ENCODE assay signal across 22 cellular contexts in the genomic region with DNA sequence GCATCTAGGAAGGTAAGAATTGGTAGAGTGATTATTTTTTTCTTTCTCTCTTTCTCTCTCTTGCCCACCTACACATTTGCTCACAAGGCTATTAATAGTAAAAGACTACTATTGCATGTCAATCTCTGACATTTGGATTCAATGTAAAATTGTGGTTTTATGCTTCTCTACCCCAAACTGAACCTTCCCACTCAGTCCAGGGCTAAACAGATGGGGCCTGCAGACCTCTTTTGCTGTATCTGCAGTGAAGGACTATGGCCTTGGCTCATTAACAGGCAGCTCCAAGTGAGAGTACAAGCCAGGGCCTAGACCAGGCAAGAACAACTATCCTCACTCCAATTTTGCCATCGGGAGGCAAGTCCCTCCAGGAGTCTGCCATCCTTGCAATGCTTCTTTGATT.
DNase-seq lines count a peak whose midpoint lies in the region; ATAC-seq, FAIRE-seq and TF ChIP-seq lines count a peak whose summit lies in the region.
"Had no signal": no experiment of that assay in that cellular context is flagged by ENCODE, and none has a peak within 500 bp of the region (broad histone marks: within the 10 kb centered on the region; RNA-seq: fewer than 3 reads in every experiment).

No MANE protein-coding gene starts in this region.

- peak; percentile 46 for DNase-seq in GM03348 (ENCODE audit: low spot score)
- DNase-seq in NCI-H2227 treated with DMSO at 0.1 percent for 48 hours (lab: John Stamatoyannopoulos, UW), result peak; percentile 63
- no peak for DNase-seq in H1 (ENCODE audit: low read depth in 1 of 2, low spot score in 2 of 2)
- no peak for DNase-seq in neuronal stem cell (ENCODE audit: low spot score)
- no peak for DNase-seq in AG08396 (ENCODE audit: low spot score)
- no peak for DNase-seq in activated gamma-delta T cell (lab: John Stamatoyannopoulos, UW)
- DNase-seq: activated CD8-positive, alpha-beta T cell treated with anti-CD3 and anti-CD28 coated beads, Interleukin-2, amount 10 ng/mL, durations not matched to agents 7 days and 5 days; activated T-cell treated with anti-CD3 and anti-CD28 coated beads, Interleukin-2, amount 50 U/mL, for 48 hours; brain microvascular endothelial cell; cortex of kidney; DMS 273 treated with DMSO at 0.1 percent for 48 hours; Kasumi-1; mucosa of descending colon; Right ventricle myocardium superior; stimulated activated CD4-positive, alpha-beta T cell treated with anti-CD3 and anti-CD28 coated beads, Interleukin-2, amount 100 ng/mL, for 48 hours; substantia nigra; T-helper 1 cell had no signal

- H4K20me1 ChIP-seq in H1 (replicated peaks in 1 of 2; ENCODE audit: control insufficient read depth in 1 of 2, insufficient read depth in 2 of 2, low read length in 2 of 2), result no peaks in the 10 kb centered on the region

- no peak for TF ChIP-seq CTCF in H1 (IDR thresholded peaks at IDR 0.05; ENCODE audit: control extremely low read depth in 1 of 3, insufficient read depth in 1 of 3, low read depth in 1 of 3, low read length in 3 of 3)

- H2BK120ac ChIP-seq in H1 (replicated peaks; ENCODE audit: low read depth, low read length) (no peak overlapping the region), neuronal stem cell (ENCODE audit: low read depth, low read length) (no peak overlapping the region)

- ATAC-seq in GM21825 (IDR thresholded peaks at IDR 0.05; ENCODE audit: unreplicated experiment), result no peak
- ATAC-seq: activated CD8-positive, alpha-beta T cell treated with anti-CD3 and anti-CD28 coated beads, Interleukin-2, amount 10 ng/mL, durations not matched to agents 7 days and 5 days; activated naive CD4-positive, alpha-beta T cell treated with anti-CD3 and anti-CD28 coated beads, Interleukin-2, amount 50 U/mL, for 72 hours; mucosa of descending colon had no signal

- H3K27me3 ChIP-seq in H1 (replicated peaks in 1 of 4; ENCODE audit: control insufficient read depth in 3 of 4, extremely low read depth in 1 of 4, insufficient read depth in 3 of 4, low read length in 3 of 4), result no peaks in the 10 kb centered on the region
- no peaks in the 10 kb centered on the region for H3K27me3 ChIP-seq in neuronal stem cell (ENCODE audit: control insufficient read depth in 3 of 3, insufficient read depth in 3 of 3, low read depth in 1 of 3, low read length in 3 of 3)
- H3K27me3 ChIP-seq: brain microvascular endothelial cell had no signal

- no peak for FAIRE-seq in H1 (lab: Jason Lieb, UNC)
- FAIRE-seq: frontal cortex, GM12892 had no signal

- H3K4ac ChIP-seq in H1 (replicated peaks; ENCODE audit: insufficient read length, low read depth, low read length), result no peak overlapping the region
- no peak overlapping the region for H3K4ac ChIP-seq in neuronal stem cell (ENCODE audit: low read length)

- no peak overlapping the region for H3K56ac ChIP-seq in H1 (replicated peaks; ENCODE audit: insufficient read length, low read depth, low read length)

- H4K8ac ChIP-seq in H1 (ENCODE audit: extremely low read depth, insufficient read depth, low read length), result no peak overlapping the region
- no peak overlapping the region for H4K8ac ChIP-seq in neuronal stem cell (ENCODE audit: low read depth, low read length)

- H3K27ac ChIP-seq in H1 (ENCODE audit: low read depth, low read length) (no peak overlapping the region), neuronal stem cell (replicated peaks; ENCODE audit: low read length) (no peak overlapping the region)
- H3K27ac ChIP-seq: brain microvascular endothelial cell, parathyroid adenoma had no signal

- no peak for TF ChIP-seq RAD21 in H1 (IDR thresholded peaks at IDR 0.05 in 1 of 2, conservative IDR thresholded peaks at IDR 0.05 in 1 of 2; ENCODE audit: low read depth in 2 of 2, low read length in 2 of 2)

- no peak overlapping the region for H2AFZ ChIP-seq in H1 (ENCODE audit: low read length)
- H2AFZ ChIP-seq in neuronal stem cell (ENCODE audit: low read length), result peak overlapping the region; percentile 19
- H2AFZ ChIP-seq: parathyroid adenoma had no signal

- no peak overlapping the region for H2BK20ac ChIP-seq in H1 (ENCODE audit: low read length)

- H2AK5ac ChIP-seq in H1 (ENCODE audit: low read depth, low read length), result no peak overlapping the region
- no peak overlapping the region for H2AK5ac ChIP-seq in neuronal stem cell (ENCODE audit: low read depth, low read length)

- H4K5ac ChIP-seq in H1 (ENCODE audit: insufficient read length, low read depth, low read length), result peak overlapping the region; percentile 15

- no peak overlapping the region for H3K4me3 ChIP-seq in H1 (ENCODE audit: extremely low read depth in 1 of 4, insufficient read depth in 2 of 4, low read depth in 3 of 4, low read length in 4 of 4)
- no peak overlapping the region for H3K4me3 ChIP-seq in neuronal stem cell (ENCODE audit: low read length in 2 of 2)
- H3K4me3 ChIP-seq: mucosa of descending colon had no signal

- no peak overlapping the region for H3K9ac ChIP-seq in H1 (replicated peaks in 1 of 4; ENCODE audit: extremely low read depth in 1 of 4, low read depth in 3 of 4, low read length in 3 of 4)
- no peak overlapping the region for H3K9ac ChIP-seq in neuronal stem cell (ENCODE audit: low read depth, low read length, poor library complexity)
- H3K9ac ChIP-seq: parathyroid adenoma had no signal

- H3K18ac ChIP-seq in H1 (ENCODE audit: extremely low read depth, low read length) (no peak overlapping the region; the same call in 1 of the 2 replicates), neuronal stem cell (ENCODE audit: low read length) (peak overlapping the region; percentile 55)

- H3K4me1 ChIP-seq in H1 (replicated peaks in 1 of 4; ENCODE audit: control insufficient read depth in 3 of 4, insufficient read depth in 4 of 4, low read length in 3 of 4) (no peaks in the 10 kb centered on the region), neuronal stem cell (ENCODE audit: control insufficient read depth in 2 of 2, insufficient read depth in 1 of 2, low read depth in 1 of 2, low read length in 2 of 2) (peaks cover 13 to 23% of the 10 kb centered on the region in 2 donors)
- H3K4me1 ChIP-seq: parathyroid adenoma had no signal

- no peak for TF ChIP-seq EP300 in H1 (IDR thresholded peaks at IDR 0.05; ENCODE audit: borderline replicate concordance in 1 of 2, low read depth in 2 of 2, low read length in 2 of 2)

- 100% methylated on average over 1 of the region's 1 CpG; no CpG with 5 or more reads in 1 of the 2 experiments for WGBS in H1 (ENCODE audit: extremely low coverage in 1 of 2, insufficient coverage in 1 of 2, insufficient read length in 1 of 2, insufficient replicate concordance in 2 of 2, low coverage in 1 of 2, low lambda C conversion rate in 2 of 2, missing lambda C conversion rate in 1 of 2), 2 experiments
- no CpG with 5 or more reads among the region's 1 CpG for WGBS in neuronal stem cell (ENCODE audit: extremely low coverage in 2 of 2, insufficient read length in 2 of 2, insufficient replicate concordance in 1 of 2), 2 donors

- no peaks in the 10 kb centered on the region for H3K79me2 ChIP-seq in H1 (ENCODE audit: control insufficient read depth in 1 of 2, insufficient read depth in 2 of 2, low read length in 2 of 2)
- H3K79me2 ChIP-seq: parathyroid adenoma had no signal

- no peak overlapping the region for H2BK5ac ChIP-seq in H1 (ENCODE audit: low read depth, low read length)
- no peak overlapping the region for H2BK5ac ChIP-seq in neuronal stem cell (ENCODE audit: low read length)

- H3K23me2 ChIP-seq in H1 (ENCODE audit: low read depth, low read length), result no peaks in the 10 kb centered on the region

- H3K23ac ChIP-seq in H1 (ENCODE audit: insufficient read length) (no peak overlapping the region), neuronal stem cell (ENCODE audit: low read depth, low read length, poor library complexity) (no peak overlapping the region)

- H3K4me2 ChIP-seq in H1 (ENCODE audit: insufficient read depth in 1 of 2, low read depth in 2 of 2, low read length in 2 of 2), result no peak overlapping the region
- H3K4me2 ChIP-seq in neuronal stem cell (ENCODE audit: insufficient read depth, low read length, poor library complexity, severe bottlenecking), result no peak overlapping the region

- peaks cover 3 to 4% of the 10 kb centered on the region in 2 experiments; a peak in 2 of 4 replicates for H3K9me3 ChIP-seq in H1 (ENCODE audit: insufficient read depth in 2 of 2, low read depth in 1 of 2, low read length in 1 of 2)
- peaks cover 0 to 9% of the 10 kb centered on the region in 2 donors for H3K9me3 ChIP-seq in neuronal stem cell (replicated peaks in 1 of 2; ENCODE audit: control insufficient read depth in 2 of 2, insufficient read depth in 1 of 2, low read depth in 1 of 2, low read length in 2 of 2)
- H3K9me3 ChIP-seq: mucosa of descending colon had no signal

- H3K36me3 ChIP-seq in H1 (ENCODE audit: control insufficient read depth in 2 of 4, insufficient read depth in 4 of 4, low read length in 3 of 4), result no peaks in the 10 kb centered on the region
- no peaks in the 10 kb centered on the region for H3K36me3 ChIP-seq in neuronal stem cell (replicated peaks in 1 of 2; ENCODE audit: control insufficient read depth in 2 of 2, insufficient read depth in 2 of 2, low read length in 2 of 2)
- H3K36me3 ChIP-seq: brain microvascular endothelial cell had no signal

- H3K79me1 ChIP-seq in H1 (ENCODE audit: low read depth, low read length) (no peaks in the 10 kb centered on the region), neuronal stem cell (ENCODE audit: low read depth, low read length) (no peaks in the 10 kb centered on the region)

- no peak overlapping the region for H4K91ac ChIP-seq in H1 (replicated peaks; ENCODE audit: insufficient read length, low read length)
- H4K91ac ChIP-seq in neuronal stem cell (ENCODE audit: low read depth, low read length, poor library complexity), result no peak overlapping the region

- POLR2A ChIA-PET in H1 (lab: Charles Lee; ENCODE audit: partially characterized antibody), result no interaction called here

- no peak overlapping the region for H2BK12ac ChIP-seq in H1 (ENCODE audit: low read depth, low read length)
- no peak overlapping the region for H2BK12ac ChIP-seq in neuronal stem cell (ENCODE audit: low read length)

- CTCF ChIA-PET in H1 (lab: Charles Lee; ENCODE audit: partially characterized antibody), result interaction anchor here (1.0 to 2.8 kb wide), 3 partner anchors 11 to 46 kb away, joined by 3 to 15 read pairs (median 9); no protein-coding TSS in a partner anchor

- no peak overlapping the region for H2BK15ac ChIP-seq in H1 (ENCODE audit: low read length)
- no peak overlapping the region for H2BK15ac ChIP-seq in neuronal stem cell (ENCODE audit: low read length)

- H3K14ac ChIP-seq in H1 (ENCODE audit: insufficient read length) (no peak overlapping the region), neuronal stem cell (ENCODE audit: low read length) (no peak overlapping the region)

- no peak for TF ChIP-seq POLR2A in H1 (IDR thresholded peaks at IDR 0.05; ENCODE audit: control extremely low read depth in 1 of 2, low read depth in 2 of 2, low read length in 2 of 2)

TF ChIP-seq in H1, 55 proteins besides CTCF, POLR2A, EP300 and RAD21:
- TF ChIP-seq, protein P1, sequence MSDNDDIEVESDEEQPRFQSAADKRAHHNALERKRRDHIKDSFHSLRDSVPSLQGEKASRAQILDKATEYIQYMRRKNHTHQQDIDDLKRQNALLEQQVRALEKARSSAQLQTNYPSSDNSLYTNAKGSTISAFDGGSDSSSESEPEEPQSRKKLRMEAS (IDR thresholded peaks at IDR 0.05), result no peak

Comparison
In these comparisons a context has a peak if more than half of its experiments do, and no peak if none do; other contexts are left out.
1. DNase-seq: peak in GM03348 (single experiment) and NCI-H2227 treated with DMSO at 0.1 percent for 48 hours (single experiment); none in H1 (0 of 2), neuronal stem cell (single experiment), AG08396 (single experiment) and activated gamma-delta T cell (single experiment).